10 cellular contexts compared by ENCODE assay signal in genomic region chr7:90625562-90625961, GRCh38. TPM values are rescaled to one million over a fixed set of nuclear protein-coding genes. Genes with fewer than 3 reads are reported as not detected.
DNase-seq lines count a peak whose midpoint lies in the region; ATAC-seq, FAIRE-seq and TF ChIP-seq lines count a peak whose summit lies in the region.
"Had no signal": no experiment of that assay in that cellular context is flagged by ENCODE, and none has a peak within 500 bp of the region (broad histone marks: within the 10 kb centered on the region; RNA-seq: fewer than 3 reads in every experiment).

No MANE protein-coding gene starts in this region.

- no peak overlapping the region for H2BK15ac ChIP-seq in H1 (ENCODE audit: low read length)

- TF ChIP-seq RAD21 in H1 (IDR thresholded peaks at IDR 0.05 in 1 of 2, conservative IDR thresholded peaks at IDR 0.05 in 1 of 2; ENCODE audit: low read depth in 2 of 2, low read length in 2 of 2): no peak

- no peak overlapping the region for H2BK120ac ChIP-seq in H1 (replicated peaks; ENCODE audit: low read depth, low read length)

- H2BK5ac ChIP-seq in H1 (ENCODE audit: low read depth, low read length): no peak overlapping the region

- TF ChIP-seq CTCF in H1 (IDR thresholded peaks at IDR 0.05; ENCODE audit: control extremely low read depth in 1 of 3, insufficient read depth in 1 of 3, low read depth in 1 of 3, low read length in 3 of 3): no peak

- H3K9me3 ChIP-seq in H1 (ENCODE audit: insufficient read depth in 2 of 2, low read depth in 1 of 2, low read length in 1 of 2): no peaks in the 10 kb centered on the region

- no peak overlapping the region for H4K5ac ChIP-seq in H1 (ENCODE audit: insufficient read length, low read depth, low read length)

- TF ChIP-seq EP300 in H1 (IDR thresholded peaks at IDR 0.05; ENCODE audit: borderline replicate concordance in 1 of 2, low read depth in 2 of 2, low read length in 2 of 2): no peak

- peak overlapping the region in 1 of 4 experiments; percentile 35; a peak in 1 of 8 replicates for H3K4me3 ChIP-seq in H1 (ENCODE audit: extremely low read depth in 1 of 4, insufficient read depth in 2 of 4, low read depth in 3 of 4, low read length in 4 of 4)

- H3K9ac ChIP-seq in H1 (replicated peaks in 1 of 4; ENCODE audit: extremely low read depth in 1 of 4, low read depth in 3 of 4, low read length in 3 of 4): no peak overlapping the region

- H3K79me1 ChIP-seq in H1 (ENCODE audit: low read depth, low read length): no peaks in the 10 kb centered on the region

- H3K27me3 ChIP-seq in H1 (replicated peaks in 1 of 4; ENCODE audit: control insufficient read depth in 3 of 4, extremely low read depth in 1 of 4, insufficient read depth in 3 of 4, low read length in 3 of 4): peaks cover 0 to 4% (median 2%) of the 10 kb centered on the region in 4 experiments; a peak in 3 of 7 replicates

- peak overlapping the region; percentile 2 to 30; a peak in 2 of 4 replicates for H3K4me2 ChIP-seq in H1 (ENCODE audit: insufficient read depth in 1 of 2, low read depth in 2 of 2, low read length in 2 of 2)

- H3K4me1 ChIP-seq in H1 (replicated peaks in 1 of 4; ENCODE audit: control insufficient read depth in 3 of 4, insufficient read depth in 4 of 4, low read length in 3 of 4): peaks cover 0 to 21% (median 11%) of the 10 kb centered on the region in 4 experiments; a peak in 4 of 7 replicates

- no peak overlapping the region for H2AFZ ChIP-seq in H1 (ENCODE audit: low read length)

- no peak overlapping the region; the same call in 1 of the 2 replicates for H4K8ac ChIP-seq in H1 (ENCODE audit: extremely low read depth, insufficient read depth, low read length)

- FAIRE-seq in H1 (lab: Jason Lieb, UNC): no peak

- H3K79me2 ChIP-seq in H1 (ENCODE audit: control insufficient read depth in 1 of 2, insufficient read depth in 2 of 2, low read length in 2 of 2): peaks cover 0 to 16% of the 10 kb centered on the region in 2 experiments; a peak in 1 of 4 replicates

- H2BK12ac ChIP-seq in H1 (ENCODE audit: low read depth, low read length): no peak overlapping the region

- WGBS in H1 (ENCODE audit: extremely low coverage in 1 of 2, insufficient coverage in 1 of 2, insufficient read length in 1 of 2, insufficient replicate concordance in 2 of 2, low coverage in 1 of 2, low lambda C conversion rate in 2 of 2, missing lambda C conversion rate in 1 of 2), 2 experiments: 39% methylated on average over 3 of the region's 3 CpGs; no CpG with 5 or more reads in 1 of the 2 experiments

- no peaks in the 10 kb centered on the region for H4K20me1 ChIP-seq in H1 (replicated peaks in 1 of 2; ENCODE audit: control insufficient read depth in 1 of 2, insufficient read depth in 2 of 2, low read length in 2 of 2)

- ATAC-seq in HG02798 (IDR thresholded peaks at IDR 0.05; ENCODE audit: poor library complexity, unreplicated experiment) (no peak), GM18873 (IDR thresholded peaks at IDR 0.05; ENCODE audit: low FRiP score, unreplicated experiment) (no peak)

- no peak overlapping the region for H3K56ac ChIP-seq in H1 (replicated peaks; ENCODE audit: insufficient read length, low read depth, low read length)

- no peak overlapping the region for H2AK5ac ChIP-seq in H1 (ENCODE audit: low read depth, low read length)

- H2BK20ac ChIP-seq in H1 (ENCODE audit: low read length): no peak overlapping the region

- H3K14ac ChIP-seq in H1 (ENCODE audit: insufficient read length): no peak overlapping the region

- CTCF ChIA-PET in H1 (lab: Charles Lee; ENCODE audit: partially characterized antibody): interaction anchor here (0.6 to 2.4 kb wide), 11 partner anchors 14 to 466 kb away, joined by 3 to 12 read pairs (median 5); no protein-coding TSS in a partner anchor

- no peak overlapping the region for H3K18ac ChIP-seq in H1 (ENCODE audit: extremely low read depth, low read length)

- no peaks in the 10 kb centered on the region for H3K36me3 ChIP-seq in H1 (ENCODE audit: control insufficient read depth in 2 of 4, insufficient read depth in 4 of 4, low read length in 3 of 4)

- no peaks in the 10 kb centered on the region for H3K23me2 ChIP-seq in H1 (ENCODE audit: low read depth, low read length)

- H3K4ac ChIP-seq in H1 (replicated peaks; ENCODE audit: insufficient read length, low read depth, low read length): no peak overlapping the region

- POLR2A ChIA-PET in H1 (lab: Charles Lee; ENCODE audit: partially characterized antibody): no interaction called here

- no peak for TF ChIP-seq POLR2A in H1 (IDR thresholded peaks at IDR 0.05; ENCODE audit: control extremely low read depth in 1 of 2, low read depth in 2 of 2, low read length in 2 of 2)

- no peak overlapping the region for H3K23ac ChIP-seq in H1 (ENCODE audit: insufficient read length)

- H4K91ac ChIP-seq in H1 (replicated peaks; ENCODE audit: insufficient read length, low read length): no peak overlapping the region

- DNase-seq in EL (peak; percentile 76), NCI-H345 (lab: John Stamatoyannopoulos, UW) (peak; percentile 54), H1 (ENCODE audit: low read depth in 1 of 2, low spot score in 2 of 2) (peak in 1 of 2 experiments; percentile 36), myocyte (ENCODE audit: low read depth) (peak; percentile 87), NCI-H774 (lab: John Stamatoyannopoulos, UW) (no peak), CD1c-positive myeloid dendritic cell (ENCODE audit: extremely low spot score) (no peak)
- DNase-seq: aorta, T-helper 2 cell had no signal

- H3K27ac ChIP-seq in H1 (ENCODE audit: low read depth, low read length): no peak overlapping the region

TF ChIP-seq in H1, 55 proteins besides CTCF, POLR2A, EP300 and RAD21:
- TF ChIP-seq GABPA (IDR thresholded peaks at IDR 0.05; ENCODE audit: borderline replicate concordance, insufficient read depth, low read length): no peak
- no peak for TF ChIP-seq E2F6 (IDR thresholded peaks at IDR 0.05)
- TF ChIP-seq TEAD4 (IDR thresholded peaks at IDR 0.05; ENCODE audit: low read depth, low read length): peak; percentile 84
- peak; percentile 44; the same call in 1 of the 2 replicates for TF ChIP-seq SP1 (IDR thresholded peaks at IDR 0.05; ENCODE audit: low read depth, low read length)
- no peak for TF ChIP-seq KDM4A (IDR thresholded peaks at IDR 0.05; ENCODE audit: low read depth, low read length, severe bottlenecking)
- TF ChIP-seq MAX (IDR thresholded peaks at IDR 0.05): no peak

RNA-seq across cellular contexts. Expression of gene CDK14, which starts 29.4 kb away (rescaled TPM):
- total RNA-seq in H1 (2021; fragmentation: NEBNext Ultra II Directional; extraction: Animal tissue kit (Norgen Biotek cat#: 25700)): 47.3 and 48.8 TPM in 2 replicates
- polyA plus RNA-seq in H1 (2011; rRNA removed): 3.1 and 5.5 TPM in 2 replicates
- 5.4 TPM for polyA plus RNA-seq in H1 (2011; cell fraction: cytosol; rRNA removed)
- polyA plus RNA-seq in H1 (2011; cell fraction: nucleus; rRNA removed): 5.2 TPM
- 6.4 to 14.3 TPM (median 9.8 TPM) in 4 replicates for polyA plus RNA-seq in H1 (2012, experiment 1 of 2)
- polyA plus RNA-seq in H1 (2012, experiment 2 of 2): 0.93 TPM
- polyA plus RNA-seq in H1 (2013, experiment 1 of 2): 17.2 TPM
- polyA plus RNA-seq in H1 (2013, experiment 2 of 2): 18.0 TPM
- 27.7 and 46.4 TPM in 2 replicates for polyA minus RNA-seq in H1 (2011; rRNA and poly(A)+ RNA removed)
- polyA minus RNA-seq in H1 (2011; cell fraction: cytosol; rRNA and poly(A)+ RNA removed): 24.4 TPM
- 38.0 TPM for polyA minus RNA-seq in H1 (2011; cell fraction: nucleus; rRNA and poly(A)+ RNA removed)
- 19.7 and 27.8 TPM in 2 replicates for total RNA-seq in myocyte
- 11.2 TPM for polyA plus RNA-seq in myocyte (2012)

Comparison
In these comparisons a context has a peak if more than half of its experiments do, and no peak if none do; other contexts are left out.
1. DNase-seq: peak in EL (single experiment), NCI-H345 (single experiment) and myocyte (single experiment); none in NCI-H774 (single experiment) and CD1c-positive myeloid dendritic cell (single experiment).